ENCODE assay signal across 31 cellular contexts in genomic region chr1:111887385-111887784, GRCh38.
"Had no signal": no experiment of that assay in that cellular context is flagged by ENCODE, and none has a peak within 500 bp of the region (broad histone marks: within the 10 kb centered on the region; RNA-seq: fewer than 3 reads in every experiment).

No MANE protein-coding gene starts in this region.

- H3K9me3 ChIP-seq: adrenal gland, body of pancreas, colonic mucosa, gastroesophageal sphincter, pancreas, spleen, suprapubic skin, tibial artery, upper lobe of right lung had no signal

- H3K4me1 Mint-ChIP-seq: activated naive CD8-positive, alpha-beta T cell treated with anti-CD3 and anti-CD28 coated beads for 36 hours; immature natural killer cell had no signal

- H3K36me3 Mint-ChIP-seq: activated naive CD8-positive, alpha-beta T cell treated with anti-CD3 and anti-CD28 coated beads for 36 hours; immature natural killer cell; naive thymus-derived CD4-positive, alpha-beta T cell had no signal

- H3K4me3 ChIP-seq: adrenal gland, body of pancreas, cardiac muscle cell, colonic mucosa, gastroesophageal sphincter, pancreas, spleen, suprapubic skin, tibial artery, upper lobe of right lung had no signal

- H3K4me1 ChIP-seq: adrenal gland, body of pancreas, colonic mucosa, pancreas, suprapubic skin, tibial artery, upper lobe of right lung had no signal

- H3K4me3 Mint-ChIP-seq: activated naive CD4-positive, alpha-beta T cell treated with anti-CD3 and anti-CD28 coated beads for 36 hours; activated naive CD8-positive, alpha-beta T cell treated with anti-CD3 and anti-CD28 coated beads for 36 hours; immature natural killer cell; neural crest cell; T-helper 1 cell treated with Interleukin-12 subunit alpha and Interleukin-12 subunit beta and Interleukin-4 antibody, amounts not matched to agents 30 μg/mL and 1 μg/mL, for 36 hours had no signal

- H3K9me3 Mint-ChIP-seq: activated naive CD4-positive, alpha-beta T cell treated with anti-CD3 and anti-CD28 coated beads for 36 hours; activated naive CD8-positive, alpha-beta T cell treated with anti-CD3 and anti-CD28 coated beads for 36 hours; neural crest cell; T-helper 1 cell treated with Interleukin-12 subunit alpha and Interleukin-12 subunit beta and Interleukin-4 antibody, amounts not matched to agents 30 μg/mL and 1 μg/mL, for 36 hours had no signal

- DNase-seq: activated CD4-positive, alpha-beta T cell treated with anti-CD3 and anti-CD28 coated beads for 48 hours; activated CD4-positive, alpha-beta T cell treated with anti-CD3 and anti-CD28 coated beads, Interleukin-2, amount 50 U/mL, for 48 hours; activated CD8-positive, alpha-beta memory T cell treated with anti-CD3 and anti-CD28 coated beads for 24 hours; activated effector memory CD4-positive, alpha-beta T cell treated with Interleukin-2 at 50 U/mL for 16 hours; activated naive CD4-positive, alpha-beta T cell treated with anti-CD3 and anti-CD28 coated beads for 36 hours; activated naive CD8-positive, alpha-beta T cell treated with anti-CD3 and anti-CD28 coated beads for 36 hours; adrenal gland; aorta; body of pancreas; cerebellar nuclear complex; colonic mucosa; effector memory CD4-positive, alpha-beta T cell; hypothalamus; immature natural killer cell; kidney; left colon; naive thymus-derived CD4-positive, alpha-beta T cell; nucleus accumbens; pancreas; right cardiac atrium; spleen; stimulated activated naive CD4-positive, alpha-beta T cell; T-helper 9 cell; tibial artery; upper lobe of right lung; WERI-Rb-1 had no signal

- H3K27ac Mint-ChIP-seq: activated naive CD4-positive, alpha-beta T cell treated with anti-CD3 and anti-CD28 coated beads for 36 hours; activated naive CD8-positive, alpha-beta T cell treated with anti-CD3 and anti-CD28 coated beads for 36 hours; immature natural killer cell; T-helper 1 cell treated with Interleukin-12 subunit alpha and Interleukin-12 subunit beta and Interleukin-4 antibody, amounts not matched to agents 30 μg/mL and 1 μg/mL, for 36 hours had no signal

- H3K27me3 ChIP-seq: adrenal gland, body of pancreas, colonic mucosa, gastroesophageal sphincter, pancreas, tibial artery, upper lobe of right lung had no signal

- H3K36me3 ChIP-seq: adrenal gland, cardiac muscle cell, colonic mucosa, gastroesophageal sphincter, pancreas, spleen, suprapubic skin, tibial artery, upper lobe of right lung, WERI-Rb-1 had no signal
